Comparison of ENCODE assay signal across 18 cellular contexts in the genomic region with DNA sequence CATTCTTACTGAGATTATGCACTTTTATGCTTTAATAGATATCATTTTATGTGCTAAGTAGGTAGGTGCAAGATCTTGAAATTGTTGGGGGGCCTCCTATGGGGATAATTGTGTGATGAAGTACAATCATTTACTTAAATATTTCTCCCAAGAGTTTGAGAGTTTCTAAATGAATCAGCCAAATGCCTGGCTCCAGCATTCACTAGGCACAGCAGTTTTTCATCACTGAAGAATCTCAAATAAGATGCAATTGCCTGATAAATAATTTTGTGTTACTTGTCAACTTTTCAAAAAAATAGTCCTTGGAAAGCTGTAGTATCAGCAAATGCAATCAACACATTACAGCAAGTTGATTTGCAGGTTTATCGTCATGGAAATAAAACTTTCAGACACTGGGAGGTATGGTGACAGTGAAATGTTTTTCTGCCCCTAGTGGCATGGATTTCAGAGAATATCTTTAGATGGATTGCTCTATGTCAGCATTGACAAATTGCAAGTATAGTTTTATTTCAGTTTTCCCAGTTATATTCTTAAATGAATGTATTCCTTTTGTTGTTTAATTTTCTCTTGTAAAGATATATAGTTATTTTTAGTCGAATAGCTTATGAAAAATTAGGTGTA.
A peak's percentile ranks its signal among the peaks of the same experiment; 100 is the strongest.
DNase-seq lines count a peak whose midpoint lies in the region; ATAC-seq, FAIRE-seq and TF ChIP-seq lines count a peak whose summit lies in the region.
"Had no signal": no experiment of that assay in that cellular context is flagged by ENCODE, and none has a peak within 500 bp of the region (broad histone marks: within the 10 kb centered on the region; RNA-seq: fewer than 3 reads in every experiment).

No MANE protein-coding gene starts in this region.

- DNase-seq in AG08395 (ENCODE audit: low spot score) (peak; percentile 12), H54 (ENCODE audit: insufficient read length, low spot score) (no peak), SK-N-MC (ENCODE audit: low read depth, low spot score) (no peak), foreskin keratinocyte (no peak), epidermal melanocyte (ENCODE audit: insufficient read length, low spot score) (no peak), NCI-H526 treated with DMSO at 0.1 percent for 48 hours (lab: John Stamatoyannopoulos, UW) (no peak)
- DNase-seq: activated CD8-positive, alpha-beta T cell treated with anti-CD3 and anti-CD28 coated beads for 36 hours; activated effector memory CD4-positive, alpha-beta T cell treated with Interleukin-2 at 50 U/mL for 16 hours; CD8-positive, alpha-beta memory T cell; kidney; MG63; NCI-H345; Peyer's patch; stimulated activated CD4-positive, alpha-beta T cell treated with anti-CD3 and anti-CD28 coated beads, Interleukin-4, amount 100 ng/mL, for 1 hour had no signal

- peak; percentile 55 for FAIRE-seq in H54 (lab: Jason Lieb, UNC)

- no peak for ATAC-seq in foreskin keratinocyte
- no peak for ATAC-seq in GM18873 (IDR thresholded peaks at IDR 0.05; ENCODE audit: low FRiP score, unreplicated experiment)
- no peak for ATAC-seq in GM21447 (IDR thresholded peaks at IDR 0.05; ENCODE audit: unreplicated experiment)
- ATAC-seq: activated CD8-positive, alpha-beta T cell treated with anti-CD3 and anti-CD28 coated beads for 36 hours; stimulated activated memory B cell treated with anti-CD40 and anti-IgM and Interleukin-4, amounts not matched to agents 10 μg/mL and 1 μg/mL and 100 μg/mL, for 72 hours had no signal

- H3K4me1 ChIP-seq in foreskin keratinocyte, result no peaks in the 10 kb centered on the region
- H3K4me1 ChIP-seq: Peyer's patch, right atrium auricular region had no signal

- peak; percentile 31 for TF ChIP-seq CTCF in foreskin keratinocyte (conservative IDR thresholded peaks at IDR 0.05)

- no peaks in the 10 kb centered on the region for H3K36me3 ChIP-seq in SK-N-MC (ENCODE audit: insufficient read depth, low read length)
- H3K36me3 ChIP-seq: MG63, Peyer's patch, right atrium auricular region had no signal

- no peaks in the 10 kb centered on the region for H3K9me3 ChIP-seq in SK-N-MC (ENCODE audit: low read depth, low read length)
- H3K9me3 ChIP-seq: MG63, Peyer's patch, right atrium auricular region had no signal

- 0 out of 2 replicates have a peak overlapping the region, but pooled peaks have one; percentile 0 for H3K4me3 ChIP-seq in SK-N-MC
- H3K4me3 ChIP-seq: MG63, Peyer's patch, right atrium auricular region had no signal

- TF ChIP-seq POLR2A in H54 (IDR thresholded peaks at IDR 0.05; ENCODE audit: low read depth, low read length), result no peak

- no peaks in the 10 kb centered on the region for H3K27me3 ChIP-seq in foreskin keratinocyte
- H3K27me3 ChIP-seq: MG63, Peyer's patch, right atrium auricular region had no signal

- H3K27ac ChIP-seq in SK-N-MC (peak overlapping the region; percentile 63), foreskin keratinocyte (no peak overlapping the region)
- H3K27ac ChIP-seq: Peyer's patch, right atrium auricular region had no signal

- H3K9ac ChIP-seq in SK-N-MC (ENCODE audit: insufficient read length), result no peak overlapping the region
